ENCODE assay signal across 27 cellular contexts in genomic region chr1:85058311-85058710, GRCh38. TPM values are rescaled to one million over a fixed set of nuclear protein-coding genes. Genes with fewer than 3 reads are reported as not detected.
DNase-seq lines count a peak whose midpoint lies in the region; ATAC-seq and TF ChIP-seq lines count a peak whose summit lies in the region.
"Had no signal": no experiment of that assay in that cellular context is flagged by ENCODE, and none has a peak within 500 bp of the region (broad histone marks: within the 10 kb centered on the region; RNA-seq: fewer than 3 reads in every experiment).

No MANE protein-coding gene starts in this region.

- no peaks in the 10 kb centered on the region for H3K9me3 ChIP-seq in OCI-LY3 (ENCODE audit: insufficient read depth, low read length)
- H3K9me3 ChIP-seq in PC-9 (ENCODE audit: insufficient read depth, low read depth) = no peaks in the 10 kb centered on the region
- H3K9me3 ChIP-seq: pancreas, right atrium auricular region, SK-N-SH had no signal

- no peak overlapping the region for H3K9ac ChIP-seq in OCI-LY3 (ENCODE audit: low read length)
- H3K9ac ChIP-seq: SK-N-SH had no signal

- H2AFZ ChIP-seq in OCI-LY3 (ENCODE audit: low read depth, low read length) = no peak overlapping the region
- H2AFZ ChIP-seq in PC-9 = no peak overlapping the region
- H2AFZ ChIP-seq: GM23338 had no signal

- no peaks in the 10 kb centered on the region for H3K79me2 ChIP-seq in OCI-LY3 (ENCODE audit: low read length)
- H3K79me2 ChIP-seq in PC-9 (ENCODE audit: low read depth) = no peaks in the 10 kb centered on the region

- CTCF ChIA-PET in PC-9 (lab: Charles Lee) = interaction anchor here (0.6 kb wide), 1 partner anchor 196 kb away, joined by 6 read pairs; no protein-coding TSS in a partner anchor

- H3K4me1 ChIP-seq in OCI-LY3 (ENCODE audit: low read length) (peaks cover 27% of the 10 kb centered on the region), PC-9 (replicated peaks; ENCODE audit: insufficient read depth) (0 out of 2 replicates have a peak, but pooled peaks cover 9% of the 10 kb centered on the region)
- H3K4me1 ChIP-seq: pancreas had no signal

- no TSS peak for BruUV-seq in PC-9 (replicated peaks; lab: Mats Ljungman, UMichigan)

- H3K4me3 ChIP-seq in OCI-LY3 (ENCODE audit: low read length) (no peak overlapping the region), foreskin fibroblast (ENCODE audit: low read depth in 1 of 2, low read length in 2 of 2) (no peak overlapping the region), PC-9 (no peak overlapping the region)
- H3K4me3 ChIP-seq: cardiac muscle cell, coronary artery, GM23338, pancreas, right atrium auricular region had no signal

- H3K9me2 ChIP-seq in PC-9 (ENCODE audit: insufficient read depth) = no peaks in the 10 kb centered on the region
- H3K9me2 ChIP-seq: SK-N-SH had no signal

- no peaks in the 10 kb centered on the region for H3F3A ChIP-seq in PC-9 (ENCODE audit: insufficient read depth, low read depth)

- POLR2A ChIA-PET in PC-9 (lab: Charles Lee; ENCODE audit: unreplicated experiment) = no interaction called here

- DNase-seq in pons (ENCODE audit: low spot score) (peak; percentile 35), foreskin fibroblast (no peak), PC-9 (no peak)
- DNase-seq: activated CD4-positive, alpha-beta T cell treated with anti-CD3 and anti-CD28 coated beads, Interleukin-2, amount 10 ng/mL, durations not matched to agents 7 days and 5 days; activated T-cell treated with anti-CD3 and anti-CD28 coated beads, Interleukin-2, amount 50 U/mL, for 48 hours; anterior cingulate cortex; C1 segment of cervical spinal cord; hippocampal formation; left ventricle myocardium superior; NCI-H1105; NCI-H1930; pancreas; SK-N-SH; stimulated activated naive CD8-positive, alpha-beta T cell treated with anti-CD3 and anti-CD28 coated beads, Interleukin-15, Interleukin-2, amounts not matched to agents 100 U/mL and 50 U/mL, for 24 hours had no signal

- H3K27me3 ChIP-seq in OCI-LY3 (ENCODE audit: low read depth, low read length) (peaks cover 4% of the 10 kb centered on the region; the same call in 1 of the 2 replicates), PC-9 (ENCODE audit: insufficient read depth, low read depth) (no peaks in the 10 kb centered on the region)
- H3K27me3 ChIP-seq: cardiac muscle cell, pancreas, right atrium auricular region had no signal

- intact Hi-C loops in PC-9 (cut with micrococcal nuclease; ENCODE audit: unreplicated experiment) = no loop called here

- ATAC-seq in GM18502 (IDR thresholded peaks at IDR 0.05; ENCODE audit: poor library complexity, unreplicated experiment) (peak; percentile 30), HG02884 (IDR thresholded peaks at IDR 0.05; ENCODE audit: unreplicated experiment) (peak; percentile 27), GM18511 (IDR thresholded peaks at IDR 0.05; ENCODE audit: unreplicated experiment) (no peak), HG03469 (IDR thresholded peaks at IDR 0.05; ENCODE audit: unreplicated experiment) (no peak)
- ATAC-seq: esophagus mucosa; GM23338; HepG2; left ventricle myocardium superior; natural killer cell treated with Interleukin-12 subunit alpha and Interleukin-12 subunit beta and Interleukin-15 and Interleukin-18, amount 100 ng/mL, for 72 hours; pancreas; stimulated activated naive CD8-positive, alpha-beta T cell treated with anti-CD3 and anti-CD28 coated beads, Interleukin-15, Interleukin-2, amounts not matched to agents 100 U/mL and 50 U/mL, for 24 hours had no signal

- H3K36me3 ChIP-seq in OCI-LY3 (replicated peaks; ENCODE audit: low read depth, low read length) (no peaks in the 10 kb centered on the region), PC-9 (ENCODE audit: low read depth) (no peaks in the 10 kb centered on the region)
- H3K36me3 ChIP-seq: cardiac muscle cell, pancreas, right atrium auricular region had no signal

- H4K20me1 ChIP-seq in OCI-LY3 (ENCODE audit: insufficient read depth, low read length) = no peaks in the 10 kb centered on the region
- no peaks in the 10 kb centered on the region for H4K20me1 ChIP-seq in PC-9 (ENCODE audit: insufficient read depth)

- H3K4me2 ChIP-seq in OCI-LY3 (ENCODE audit: low read length) = peak overlapping the region; percentile 63
- no peak overlapping the region for H3K4me2 ChIP-seq in PC-9
- H3K4me2 ChIP-seq: GM23338, SK-N-SH had no signal

- H3K27ac ChIP-seq in OCI-LY3 (ENCODE audit: low read length) (no peak overlapping the region; the same call in 1 of the 2 replicates), PC-9 (no peak overlapping the region)
- H3K27ac ChIP-seq: cardiac muscle cell, coronary artery, pancreas, right atrium auricular region had no signal

- TF ChIP-seq CTCF in OCI-LY3 (IDR thresholded peaks at IDR 0.05; ENCODE audit: low read depth, low read length) = no peak
- no peak for TF ChIP-seq CTCF in foreskin fibroblast (IDR thresholded peaks at IDR 0.05; ENCODE audit: low read depth, low read length)
- TF ChIP-seq CTCF in PC-9 (conservative IDR thresholded peaks at IDR 0.05) = no peak

RNA-seq across cellular contexts. Expression of gene MCOLN3, which starts 10.0 kb away (rescaled TPM):
- total RNA-seq in PC-9 (2021) = 8.4 and 10.1 TPM in 2 replicates
- total RNA-seq: frontal cortex had no signal

Comparison
In these comparisons a context has a peak if more than half of its experiments do, and no peak if none do; other contexts are left out.
1. ATAC-seq: peak in GM18502 (single experiment) and HG02884 (single experiment); none in GM18511 (single experiment) and HG03469 (single experiment).